8 cellular contexts compared by ENCODE assay signal in genomic region chr7:131008840-131009651, GRCh38.
DNase-seq lines count a peak whose midpoint lies in the region; ATAC-seq and TF ChIP-seq lines count a peak whose summit lies in the region.

No MANE protein-coding gene starts in this region.

- no peak overlapping the region for H2AFZ ChIP-seq in GM23338

- H3K36me3 ChIP-seq in GM23338 (ENCODE audit: insufficient read depth): no peaks in the 10 kb centered on the region

- H3K4me1 Mint-ChIP-seq in GM23338 (peaks cover 26% of the 10 kb centered on the region), T-helper 17 cell (peaks cover 82% of the 10 kb centered on the region)
- peaks cover 97% of the 10 kb centered on the region for H3K4me1 Mint-ChIP-seq in stimulated activated effector memory CD8-positive, alpha-beta T cell treated with anti-CD3 and anti-CD28 coated beads, Interleukin-12 subunit alpha, Interleukin-12 subunit beta, amount 100 ng/mL, for 72 hours

- H3K9me3 Mint-ChIP-seq in GM23338: peaks cover 3% of the 10 kb centered on the region; the same call in 1 of the 3 replicates
- peaks cover 2% of the 10 kb centered on the region for H3K9me3 Mint-ChIP-seq in stimulated activated effector memory CD8-positive, alpha-beta T cell treated with anti-CD3 and anti-CD28 coated beads, Interleukin-12 subunit alpha, Interleukin-12 subunit beta, amount 100 ng/mL, for 72 hours

- 0 out of 2 replicates have a peak overlapping the region, but pooled peaks have one; percentile 26 for H3K27ac ChIP-seq in GM23338 (ENCODE audit: low read depth)

- no peaks in the 10 kb centered on the region for H3F3A ChIP-seq in GM23338 (replicated peaks; ENCODE audit: low read depth)

- H3K79me2 ChIP-seq in GM23338 (replicated peaks; ENCODE audit: insufficient read depth): peaks cover 8% of the 10 kb centered on the region

- no peaks in the 10 kb centered on the region for H3K27me3 ChIP-seq in GM23338 (ENCODE audit: insufficient read depth)

- TF ChIP-seq CTCF in GM23338 (conservative IDR thresholded peaks at IDR 0.05; ENCODE audit: low read depth in 2 of 2) (no peak), fibroblast of mammary gland (conservative IDR thresholded peaks at IDR 0.05; ENCODE audit: control insufficient read depth, insufficient read depth, low read depth, low read length) (no peak)

- ATAC-seq in GM23338: no peak
- no peak for ATAC-seq in T-helper 17 cell
- peak; percentile 63 for ATAC-seq in stimulated activated effector memory CD8-positive, alpha-beta T cell treated with anti-CD3 and anti-CD28 coated beads, Interleukin-12 subunit alpha, Interleukin-12 subunit beta, amount 100 ng/mL, for 72 hours
- no peak for ATAC-seq in GM21825 (IDR thresholded peaks at IDR 0.05; ENCODE audit: unreplicated experiment)

- H3K9me3 ChIP-seq in T-helper 17 cell (ENCODE audit: control insufficient read depth, low read length, poor library complexity, severe bottlenecking): no peaks in the 10 kb centered on the region

- no peak for TF ChIP-seq POLR2A in erythroblast (IDR thresholded peaks at IDR 0.05; ENCODE audit: low read length)

- H3K4me3 ChIP-seq in GM23338 (no peak overlapping the region), fibroblast of mammary gland (ENCODE audit: control insufficient read depth, low read depth, low read length) (no peak overlapping the region)

- no peaks in the 10 kb centered on the region for H3K9me2 ChIP-seq in GM23338 (ENCODE audit: insufficient read depth)

- H3K4me1 ChIP-seq in GM23338 (ENCODE audit: insufficient read depth): peaks cover 22% of the 10 kb centered on the region

- peaks cover 13% of the 10 kb centered on the region for H3K36me3 Mint-ChIP-seq in GM23338 (ENCODE audit: low read depth)
- peaks cover 7% of the 10 kb centered on the region for H3K36me3 Mint-ChIP-seq in T-helper 17 cell (ENCODE audit: low read depth)
- H3K36me3 Mint-ChIP-seq in stimulated activated effector memory CD8-positive, alpha-beta T cell treated with anti-CD3 and anti-CD28 coated beads, Interleukin-12 subunit alpha, Interleukin-12 subunit beta, amount 100 ng/mL, for 72 hours: peaks cover 94% of the 10 kb centered on the region

- peaks cover 4% of the 10 kb centered on the region for H3K27me3 Mint-ChIP-seq in GM23338 (ENCODE audit: insufficient read depth, low read depth, poor library complexity)
- no peaks in the 10 kb centered on the region for H3K27me3 Mint-ChIP-seq in T-helper 17 cell

- DNase-seq in GM23338 (ENCODE audit: low spot score): no peak
- peak in 1 of 3 donors; percentile 1 for DNase-seq in T-helper 17 cell
- DNase-seq in fibroblast of mammary gland (ENCODE audit: low read depth): peak; percentile 65
- no peak for DNase-seq in stimulated activated effector memory CD8-positive, alpha-beta T cell treated with anti-CD3 and anti-CD28 coated beads, Interleukin-12 subunit alpha, Interleukin-12 subunit beta, amount 100 ng/mL, for 72 hours (ENCODE audit: low spot score in 2 of 2)
- DNase-seq in HuH-7.5 (ENCODE audit: low spot score): no peak
- no peak for DNase-seq in 8988T
- DNase-seq in erythroblast (lab: John Stamatoyannopoulos, UW): no peak

- no peak overlapping the region for H3K4me2 ChIP-seq in GM23338

- H3K4me3 Mint-ChIP-seq in GM23338 (no peak overlapping the region), T-helper 17 cell (peak overlapping the region; percentile 85)
- peak overlapping the region; percentile 65 for H3K4me3 Mint-ChIP-seq in stimulated activated effector memory CD8-positive, alpha-beta T cell treated with anti-CD3 and anti-CD28 coated beads, Interleukin-12 subunit alpha, Interleukin-12 subunit beta, amount 100 ng/mL, for 72 hours

- H4K20me1 ChIP-seq in GM23338 (replicated peaks; ENCODE audit: insufficient read depth): no peaks in the 10 kb centered on the region

- no peak overlapping the region; the same call in 1 of the 2 replicates for H3K27ac Mint-ChIP-seq in GM23338
- H3K27ac Mint-ChIP-seq in T-helper 17 cell: peak overlapping the region; percentile 97
- H3K27ac Mint-ChIP-seq in stimulated activated effector memory CD8-positive, alpha-beta T cell treated with anti-CD3 and anti-CD28 coated beads, Interleukin-12 subunit alpha, Interleukin-12 subunit beta, amount 100 ng/mL, for 72 hours: peak overlapping the region; percentile 95

TF ChIP-seq in GM23338, 12 proteins besides CTCF, POLR2A, EP300 and RAD21 (continues in another document):
- TF ChIP-seq JUNB (IDR thresholded peaks at IDR 0.05; ENCODE audit: unreplicated experiment) (no peak), EZH2 (IDR thresholded peaks at IDR 0.05; ENCODE audit: low read depth, unreplicated experiment) (no peak), ZNF331 (CRISPR knock-in tag; IDR thresholded peaks at IDR 0.05; ENCODE audit: low read depth) (no peak), ZNF114 (CRISPR knock-in tag; IDR thresholded peaks at IDR 0.05) (no peak), CREB1 (CRISPR knock-in tag; IDR thresholded peaks at IDR 0.05; ENCODE audit: low read depth) (no peak), NANOG (IDR thresholded peaks at IDR 0.05; ENCODE audit: borderline replicate concordance) (no peak), ETS1 (IDR thresholded peaks at IDR 0.05) (no peak), EZH2phosphoT487 (IDR thresholded peaks at IDR 0.05; ENCODE audit: unreplicated experiment) (no peak), POLR2AphosphoS5 (IDR thresholded peaks at IDR 0.05; ENCODE audit: low read depth) (no peak), REST (IDR thresholded peaks at IDR 0.05; ENCODE audit: unreplicated experiment) (no peak)
